Comparison of ENCODE assay signal across 1 cellular context in genomic region chr10:71241899-71242620, GRCh38.
TF ChIP-seq lines count a peak whose summit lies in the region.

No MANE protein-coding gene starts in this region.

TF ChIP-seq in K562, 482 proteins besides CTCF, POLR2A, EP300 and RAD21:
- TF ChIP-seq, protein P1, sequence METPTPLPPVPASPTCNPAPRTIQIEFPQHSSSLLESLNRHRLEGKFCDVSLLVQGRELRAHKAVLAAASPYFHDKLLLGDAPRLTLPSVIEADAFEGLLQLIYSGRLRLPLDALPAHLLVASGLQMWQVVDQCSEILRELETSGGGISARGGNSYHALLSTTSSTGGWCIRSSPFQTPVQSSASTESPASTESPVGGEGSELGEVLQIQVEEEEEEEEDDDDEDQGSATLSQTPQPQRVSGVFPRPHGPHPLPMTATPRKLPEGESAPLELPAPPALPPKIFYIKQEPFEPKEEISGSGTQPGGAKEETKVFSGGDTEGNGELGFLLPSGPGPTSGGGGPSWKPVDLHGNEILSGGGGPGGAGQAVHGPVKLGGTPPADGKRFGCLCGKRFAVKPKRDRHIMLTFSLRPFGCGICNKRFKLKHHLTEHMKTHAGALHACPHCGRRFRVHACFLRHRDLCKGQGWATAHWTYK (CRISPR knock-in tag; IDR thresholded peaks at IDR 0.05): 0 out of 2 replicates have a peak, but pooled peaks have one; percentile 13
- TF ChIP-seq USF1 (CRISPR knock-in tag; IDR thresholded peaks at IDR 0.05) (peak; percentile 9; the same call in 1 of the 2 replicates), GABPB2 (CRISPR knock-in tag; conservative IDR thresholded peaks at IDR 0.05) (no peak)
